15 cellular contexts compared by ENCODE assay signal in the genomic region with DNA sequence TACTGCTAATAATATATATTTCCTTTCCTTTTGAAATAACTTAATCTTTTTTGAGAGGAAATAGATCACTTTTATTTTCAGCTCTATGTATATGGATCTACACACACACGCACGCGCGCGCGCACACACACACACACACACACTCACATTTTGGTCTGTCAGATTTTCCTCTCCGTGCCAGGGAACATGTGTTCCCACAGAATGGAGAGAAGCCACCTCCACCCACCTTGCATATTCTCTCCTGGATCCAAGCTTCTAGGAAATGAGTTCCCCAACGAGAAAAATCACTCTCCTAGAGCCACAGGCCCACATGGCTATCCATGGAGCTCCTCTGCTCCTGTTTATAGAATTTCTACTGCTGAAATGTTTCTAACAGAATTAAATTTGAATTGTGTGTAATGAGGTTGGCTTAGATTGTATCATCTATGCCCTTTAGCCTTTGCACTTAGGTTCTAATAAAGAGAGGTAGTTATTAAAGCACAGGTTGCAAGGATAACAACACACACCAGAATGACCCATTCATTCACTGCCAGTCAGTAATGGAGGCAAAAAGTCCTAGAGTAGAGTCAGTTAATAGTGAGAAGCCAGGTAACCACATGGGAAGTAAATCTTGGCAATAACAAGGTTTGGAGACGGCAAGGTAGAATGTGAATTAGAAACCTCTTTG. TPM values are rescaled to one million over a fixed set of nuclear protein-coding genes. Genes with fewer than 3 reads are reported as not detected.
DNase-seq lines count a peak whose midpoint lies in the region; ATAC-seq, FAIRE-seq and TF ChIP-seq lines count a peak whose summit lies in the region.
"Had no signal": no experiment of that assay in that cellular context is flagged by ENCODE, and none has a peak within 500 bp of the region (broad histone marks: within the 10 kb centered on the region; RNA-seq: fewer than 3 reads in every experiment).

No MANE protein-coding gene starts in this region.

- ATAC-seq in HepG2 = no peak

- no peak for TF ChIP-seq RAD21 in liver (IDR thresholded peaks at IDR 0.05)
- TF ChIP-seq RAD21 in HepG2 (CRISPR knock-in tag; IDR thresholded peaks at IDR 0.05) = no peak

- H4K20me1 ChIP-seq in HepG2 (ENCODE audit: insufficient read depth, low read length) = no peaks in the 10 kb centered on the region

- H3K27me3 Mint-ChIP-seq in Calu3 (ENCODE audit: unreplicated experiment) = no peaks in the 10 kb centered on the region
- H3K27me3 Mint-ChIP-seq: CD4-positive, CD25-positive, alpha-beta regulatory T cell; IgD-negative memory B cell had no signal

- H3K4me1 ChIP-seq in liver (ENCODE audit: control insufficient read depth in 4 of 4, insufficient read depth in 4 of 4, low read length in 3 of 4) (peaks cover 2 to 29% (median 14%) of the 10 kb centered on the region in 4 donors), HepG2 (ENCODE audit: insufficient read depth, low read length) (no peaks in the 10 kb centered on the region), small intestine (ENCODE audit: control insufficient read depth in 2 of 2, insufficient read depth in 1 of 2, low read depth in 1 of 2, low read length in 1 of 2) (no peaks in the 10 kb centered on the region), adrenal gland (replicated peaks in 1 of 2) (peaks cover 0 to 9% of the 10 kb centered on the region in 2 donors)
- no peaks in the 10 kb centered on the region for H3K4me1 ChIP-seq in effector memory CD4-positive, alpha-beta T cell (ENCODE audit: control insufficient read depth, insufficient read depth, low read length, poor library complexity, severe bottlenecking)
- H3K4me1 ChIP-seq: BLaER1 treated with 17β-estradiol and CSF1 and Interleukin-3, amounts not matched to agents 10 nM and 100 nM had no signal

- H3K27ac Mint-ChIP-seq in Calu3 (ENCODE audit: unreplicated experiment) = no peak overlapping the region
- H3K27ac Mint-ChIP-seq: CD4-positive, CD25-positive, alpha-beta regulatory T cell; GM23338; IgD-negative memory B cell had no signal

- BruUV-seq in HepG2 (replicated peaks; lab: Mats Ljungman, UMichigan) = no TSS peak
- BruUV-seq in Calu3 (replicated peaks; lab: Mats Ljungman, UMichigan) = no TSS peak

- no peak for DNase-seq in HepG2 (ENCODE audit: low spot score)
- DNase-seq in middle frontal gyrus (ENCODE audit: extremely low spot score, low spot score) = peak; percentile 30
- DNase-seq in small intestine = peak; percentile 26
- DNase-seq in Calu3 = no peak
- DNase-seq in effector memory CD4-positive, alpha-beta T cell = no peak
- DNase-seq in adrenal gland = no peak
- DNase-seq: 8988T, H7 had no signal

- TF ChIP-seq POLR2A in HepG2 (IDR thresholded peaks at IDR 0.05; ENCODE audit: insufficient read depth in 1 of 2, low read depth in 2 of 2, low read length in 2 of 2) (no peak), adrenal gland (IDR thresholded peaks at IDR 0.05) (no peak)

- no peak for TF ChIP-seq EP300 in HepG2 (IDR thresholded peaks at IDR 0.05; ENCODE audit: low read depth in 2 of 2, low read length in 2 of 2)
- TF ChIP-seq EP300 in HepG2 (CRISPR knock-in tag; IDR thresholded peaks at IDR 0.05; ENCODE audit: borderline replicate concordance) = no peak

- H3K4me1 Mint-ChIP-seq in Calu3 (ENCODE audit: low read depth, unreplicated experiment) = no peaks in the 10 kb centered on the region

- H3K9me3 Mint-ChIP-seq in Calu3 (ENCODE audit: low read depth, unreplicated experiment) = no peaks in the 10 kb centered on the region
- H3K9me3 Mint-ChIP-seq: CD4-positive, CD25-positive, alpha-beta regulatory T cell; GM23338; IgD-negative memory B cell had no signal

- in situ Hi-C loops in HepG2 (cut with HindIII; ENCODE audit: extremely low pct_ligation_motif_present, low pct_unique_long_range_greater_than_20kb) = loop anchor here (5.0 to 25.0 kb wide), 3 partner anchors 77 to 712 kb away; a partner anchor contains a TSS

- no peaks in the 10 kb centered on the region for H3K79me2 ChIP-seq in HepG2 (ENCODE audit: insufficient read depth, low read length)

- H3K4me3 ChIP-seq in liver (ENCODE audit: low read depth in 1 of 3, low read length in 3 of 3) = no peak overlapping the region
- H3K4me3 ChIP-seq in HepG2 (replicated peaks in 1 of 3; ENCODE audit: insufficient read depth in 1 of 3, low read depth in 2 of 3, low read length in 3 of 3) = no peak overlapping the region
- H3K4me3 ChIP-seq in small intestine (ENCODE audit: low read depth in 1 of 2, low read length in 2 of 2) = no peak overlapping the region
- H3K4me3 ChIP-seq in effector memory CD4-positive, alpha-beta T cell (ENCODE audit: insufficient read depth, low read depth, low read length, poor library complexity, severe bottlenecking) = no peak overlapping the region
- no peak overlapping the region for H3K4me3 ChIP-seq in adrenal gland
- H3K4me3 ChIP-seq: BLaER1 treated with 17β-estradiol and CSF1 and Interleukin-3, amounts not matched to agents 10 nM and 100 nM; GM12878; GM23338 had no signal

- no peaks in the 10 kb centered on the region for H3K36me3 Mint-ChIP-seq in Calu3 (ENCODE audit: insufficient read depth, unreplicated experiment)
- H3K36me3 Mint-ChIP-seq: IgD-negative memory B cell had no signal

- no peak overlapping the region for H3K4me2 ChIP-seq in HepG2 (ENCODE audit: low read depth, low read length)
- H3K4me2 ChIP-seq: BLaER1 treated with 17β-estradiol and CSF1 and Interleukin-3, amounts not matched to agents 10 nM and 100 nM; GM23338 had no signal

- CTCF ChIA-PET in HepG2 (lab: Yijun Ruan, JAX; ENCODE audit: low intra/inter-chr PET ratio, low total read pairs) (interaction anchor here (1.2 to 2.3 kb wide), 4 partner anchors 77 to 712 kb away, joined by 3 to 38 read pairs (median 10); no protein-coding TSS in a partner anchor), Calu3 (lab: Charles Lee) (interaction anchor here (0.7 to 2.8 kb wide), 6 partner anchors 57 to 145 kb away, joined by 3 to 41 read pairs (median 6); no protein-coding TSS in a partner anchor)

- H2AFZ ChIP-seq in HepG2 (ENCODE audit: low read length) = no peak overlapping the region
- H2AFZ ChIP-seq: GM23338 had no signal

- FAIRE-seq in HepG2 (lab: Jason Lieb, UNC) (no peak), small intestine (lab: Jason Lieb, UNC) (no peak)
- FAIRE-seq: GM12878 had no signal

- H3K9ac ChIP-seq in liver (ENCODE audit: low read depth in 1 of 2, low read length in 2 of 2) (no peak overlapping the region), HepG2 (ENCODE audit: insufficient read depth, low read depth, low read length) (no peak overlapping the region)

- WGBS in liver = 87% methylated on average over 9 of the region's 9 CpGs
- 81% methylated on average over 9 of the region's 9 CpGs for WGBS in HepG2 (ENCODE audit: low lambda C conversion rate)
- 85 to 95% (median 91%) methylated on average over 9 of the region's 9 CpGs for WGBS in small intestine, 3 donors
- 85 to 95% (median 91%) methylated on average over 9 of the region's 9 CpGs for WGBS in adrenal gland, 4 donors

- H3K4me3 Mint-ChIP-seq in Calu3 (ENCODE audit: low read depth, unreplicated experiment) = no peak overlapping the region
- H3K4me3 Mint-ChIP-seq: CD4-positive, CD25-positive, alpha-beta regulatory T cell; GM23338; IgD-negative memory B cell had no signal

- no peaks in the 10 kb centered on the region for H3K27me3 ChIP-seq in liver (ENCODE audit: control insufficient read depth in 4 of 4, insufficient read depth in 4 of 4, low read length in 3 of 4)
- H3K27me3 ChIP-seq in HepG2 (ENCODE audit: control insufficient read depth in 1 of 2, insufficient read depth in 2 of 2, low read length in 2 of 2) = no peaks in the 10 kb centered on the region
- no peaks in the 10 kb centered on the region for H3K27me3 ChIP-seq in small intestine (ENCODE audit: control insufficient read depth in 2 of 2, insufficient read depth in 2 of 2, low read length in 2 of 2)
- H3K27me3 ChIP-seq in effector memory CD4-positive, alpha-beta T cell (replicated peaks; ENCODE audit: control insufficient read depth, insufficient read depth, low read length, poor library complexity, severe bottlenecking) = no peaks in the 10 kb centered on the region
- H3K27me3 ChIP-seq in adrenal gland = no peaks in the 10 kb centered on the region
- H3K27me3 ChIP-seq: BLaER1 treated with 17β-estradiol and CSF1 and Interleukin-3, amounts not matched to agents 10 nM and 100 nM had no signal

- H3K9me3 ChIP-seq in liver (ENCODE audit: control insufficient read depth in 4 of 4, low read length in 3 of 4) (no peaks in the 10 kb centered on the region), HepG2 (ENCODE audit: low read length) (no peaks in the 10 kb centered on the region), small intestine (ENCODE audit: control insufficient read depth, low read depth) (no peaks in the 10 kb centered on the region), adrenal gland (replicated peaks in 1 of 3) (no peaks in the 10 kb centered on the region)
- H3K9me3 ChIP-seq in effector memory CD4-positive, alpha-beta T cell (ENCODE audit: control insufficient read depth, low read length) = no peaks in the 10 kb centered on the region
- H3K9me3 ChIP-seq: BLaER1 treated with 17β-estradiol and CSF1 and Interleukin-3, amounts not matched to agents 10 nM and 100 nM had no signal

- H3K27ac ChIP-seq in liver (ENCODE audit: low read depth in 1 of 2, low read length in 2 of 2) = no peak overlapping the region
- H3K27ac ChIP-seq in HepG2 (ENCODE audit: extremely low read length, insufficient read depth, low read length) = no peak overlapping the region
- no peak overlapping the region for H3K27ac ChIP-seq in small intestine (ENCODE audit: low read depth in 1 of 2, low read length in 1 of 2)
- H3K27ac ChIP-seq in effector memory CD4-positive, alpha-beta T cell (ENCODE audit: insufficient read depth, low read length, poor library complexity, severe bottlenecking) = no peak overlapping the region
- H3K27ac ChIP-seq in adrenal gland = no peak overlapping the region
- H3K27ac ChIP-seq: BLaER1 treated with 17β-estradiol and CSF1 and Interleukin-3, amounts not matched to agents 10 nM and 100 nM had no signal

- intact Hi-C loops in HepG2 (cut with micrococcal nuclease; ENCODE audit: unreplicated experiment) = loop anchor here (1.0 kb wide), 2 partner anchors 78 to 146 kb away; no protein-coding TSS in a partner anchor
- intact Hi-C loops in Calu3 (cut with micrococcal nuclease; ENCODE audit: unreplicated experiment) = loop anchor here (1.0 kb wide), 1 partner anchor 78 kb away; no protein-coding TSS in a partner anchor
- intact Hi-C loops in adrenal gland (cut with DNase I) = loop anchor here (5.0 kb wide), 1 partner anchor 77 kb away; no protein-coding TSS in a partner anchor

- POLR2A ChIA-PET in HepG2 (lab: Yijun Ruan, JAX) = interaction anchor here (1.4 kb wide), 1 partner anchor 20 kb away, joined by 5 read pairs; a partner anchor contains a TSS

- TF ChIP-seq CTCF in liver (IDR thresholded peaks at IDR 0.05; ENCODE audit: low read depth, low read length, missing input control) (no peak), HepG2 (CRISPR knock-in tag; IDR thresholded peaks at IDR 0.05) (no peak), Calu3 (IDR thresholded peaks at IDR 0.05; ENCODE audit: unreplicated experiment) (no peak), adrenal gland (IDR thresholded peaks at IDR 0.05) (no peak)

- H3K36me3 ChIP-seq in liver (ENCODE audit: control insufficient read depth in 4 of 4, insufficient read depth in 3 of 4, low read depth in 1 of 4, low read length in 3 of 4) (no peaks in the 10 kb centered on the region), HepG2 (replicated peaks in 1 of 2; ENCODE audit: control insufficient read depth in 1 of 2, insufficient read depth in 2 of 2, low read length in 2 of 2) (no peaks in the 10 kb centered on the region), small intestine (ENCODE audit: control insufficient read depth in 2 of 2, insufficient read depth in 2 of 2, low read length in 2 of 2) (peaks cover 3% of the 10 kb centered on the region in 2 donors), adrenal gland (replicated peaks in 1 of 2) (no peaks in the 10 kb centered on the region)
- H3K36me3 ChIP-seq in effector memory CD4-positive, alpha-beta T cell (ENCODE audit: control insufficient read depth, insufficient read depth, low read length) = peaks cover 6% of the 10 kb centered on the region

RNA-seq across cellular contexts. Expression of a gene that starts 19.7 kb away (rescaled TPM):
- total RNA-seq in liver (10 to 100 TPM in 1 of 2 donors, 1 to 10 TPM in 1; 8.3 to 13.2 TPM), HepG2 (2016; rRNA removed; fragmentation: Illumina TruSeq; extraction: Trizol) (11.5 and 15.0 TPM in 2 replicates), Calu3 (2022) (63.7 and 126 TPM in 2 replicates), adrenal gland (10 to 100 TPM; 11.7 to 21.8 (median 15.8) TPM)
- polyA plus RNA-seq in liver (1 to 10 TPM; 5.5 to 7.6 TPM), HepG2 (2011; rRNA removed) (1.5 and 1.7 TPM in 2 replicates), small intestine (10 to 100 TPM; 11.9 to 20.8 (median 19.2) TPM), adrenal gland (10 to 100 TPM in 1 of 3 donors, 1 to 10 TPM in 2; 7.8 to 25.6 (median 9.3) TPM)
- 1.0 and 2.0 TPM in 2 replicates for total RNA-seq in HepG2 (2016; cell fraction: cytosol; rRNA removed; fragmentation: Illumina TruSeq; extraction: Trizol; ENCODE audit: low read depth)
- 11.9 and 16.4 TPM in 2 replicates for total RNA-seq in HepG2 (2016; cell fraction: insoluble cytoplasmic fraction; rRNA removed; fragmentation: Illumina TruSeq; extraction: Trizol)
- 3.8 and 4.4 TPM in 2 replicates for total RNA-seq in HepG2 (2016; cell fraction: membrane; rRNA removed; fragmentation: Illumina TruSeq; extraction: Trizol)
- 12.6 and 15.3 TPM in 2 replicates for total RNA-seq in HepG2 (2016; cell fraction: nucleus; rRNA removed; fragmentation: Illumina TruSeq; extraction: Trizol)
- 1.1 and 1.4 TPM in 2 replicates for polyA plus RNA-seq in HepG2 (2011; cell fraction: cytosol; rRNA removed)
- 3.1 and 3.6 TPM in 2 replicates for polyA plus RNA-seq in HepG2 (2011; cell fraction: nucleus; rRNA removed)
- 5.7 and 7.1 TPM in 2 replicates for polyA plus RNA-seq in HepG2 (2012)
- 0.53 and 0.81 TPM in 2 replicates for polyA plus RNA-seq in HepG2 (2016; cell fraction: cytosol; fragmentation: Illumina TruSeq; extraction: Trizol; ENCODE audit: low read depth)
- 16.1 and 16.9 TPM in 2 replicates for polyA plus RNA-seq in HepG2 (2016; cell fraction: insoluble cytoplasmic fraction; fragmentation: Illumina TruSeq; extraction: Trizol; ENCODE audit: low read depth)
- polyA plus RNA-seq in HepG2 (2016; cell fraction: membrane; fragmentation: Illumina TruSeq; extraction: Trizol; ENCODE audit: low read depth) = 1.4 and 1.9 TPM in 2 replicates
- polyA plus RNA-seq in HepG2 (2016; cell fraction: nucleus; fragmentation: Illumina TruSeq; extraction: Trizol; ENCODE audit: insufficient read depth, low read depth) = 10.3 and 11.5 TPM in 2 replicates
- 0.63 and 1.1 TPM in 2 replicates for polyA minus RNA-seq in HepG2 (2011; rRNA and poly(A)+ RNA removed; ENCODE audit: low replicate concordance)
- polyA minus RNA-seq in HepG2 (2011; cell fraction: cytosol; rRNA and poly(A)+ RNA removed) = 1.5 and 1.8 TPM in 2 replicates
- 8.1 and 12.3 TPM in 2 replicates for polyA minus RNA-seq in HepG2 (2011; cell fraction: nucleus; rRNA and poly(A)+ RNA removed)
- total RNA-seq: G401, H7 had no signal

RNA-seq across cellular contexts. Expression of a gene that starts 45.1 kb away (rescaled TPM):
- total RNA-seq in liver (10 to 100 TPM; 23.4 to 45.2 TPM), HepG2 (2016; rRNA removed; fragmentation: Illumina TruSeq; extraction: Trizol) (48.3 and 69.6 TPM in 2 replicates), Calu3 (2022) (51.2 and 57.5 TPM in 2 replicates), adrenal gland (10 to 100 TPM in 7 of 8 donors, 1 to 10 TPM in 1; 3.4 to 33.9 (median 21.7) TPM)
- polyA plus RNA-seq in liver (10 to 100 TPM in 1 of 2 donors, 1 to 10 TPM in 1; 9.7 to 12.9 TPM), HepG2 (2011; rRNA removed) (37.5 and 42.0 TPM in 2 replicates), small intestine (10 to 100 TPM; 16.1 to 24.3 (median 23.9) TPM), adrenal gland (10 to 100 TPM; 11.8 to 18.7 (median 12.9) TPM)
- total RNA-seq in HepG2 (2016; cell fraction: cytosol; rRNA removed; fragmentation: Illumina TruSeq; extraction: Trizol; ENCODE audit: low read depth) = 4.8 and 5.6 TPM in 2 replicates
- total RNA-seq in HepG2 (2016; cell fraction: insoluble cytoplasmic fraction; rRNA removed; fragmentation: Illumina TruSeq; extraction: Trizol) = 53.8 and 73.2 TPM in 2 replicates
- 10.8 and 11.8 TPM in 2 replicates for total RNA-seq in HepG2 (2016; cell fraction: membrane; rRNA removed; fragmentation: Illumina TruSeq; extraction: Trizol)
- 25.2 TPM in 2 replicates for total RNA-seq in HepG2 (2016; cell fraction: nucleus; rRNA removed; fragmentation: Illumina TruSeq; extraction: Trizol)
- polyA plus RNA-seq in HepG2 (2011; cell fraction: cytosol; rRNA removed) = 29.6 and 30.2 TPM in 2 replicates
- polyA plus RNA-seq in HepG2 (2011; cell fraction: nucleus; rRNA removed) = 18.5 and 19.2 TPM in 2 replicates
- polyA plus RNA-seq in HepG2 (2012) = 31.4 and 38.3 TPM in 2 replicates
- 3.0 and 3.2 TPM in 2 replicates for polyA plus RNA-seq in HepG2 (2016; cell fraction: cytosol; fragmentation: Illumina TruSeq; extraction: Trizol; ENCODE audit: low read depth)
- polyA plus RNA-seq in HepG2 (2016; cell fraction: insoluble cytoplasmic fraction; fragmentation: Illumina TruSeq; extraction: Trizol; ENCODE audit: low read depth) = 63.5 and 69.1 TPM in 2 replicates
- 5.8 and 6.4 TPM in 2 replicates for polyA plus RNA-seq in HepG2 (2016; cell fraction: membrane; fragmentation: Illumina TruSeq; extraction: Trizol; ENCODE audit: low read depth)
- 35.6 and 39.1 TPM in 2 replicates for polyA plus RNA-seq in HepG2 (2016; cell fraction: nucleus; fragmentation: Illumina TruSeq; extraction: Trizol; ENCODE audit: insufficient read depth, low read depth)
- polyA minus RNA-seq in HepG2 (2011; rRNA and poly(A)+ RNA removed; ENCODE audit: low replicate concordance) = 1.4 and 24.4 TPM in 2 replicates
- polyA minus RNA-seq in HepG2 (2011; cell fraction: cytosol; rRNA and poly(A)+ RNA removed) = 34.6 TPM in 2 replicates
- 23.0 and 25.1 TPM in 2 replicates for polyA minus RNA-seq in HepG2 (2011; cell fraction: nucleus; rRNA and poly(A)+ RNA removed)

RNA-seq across cellular contexts. Expression of a gene that starts 55.6 kb away (rescaled TPM):
- total RNA-seq in liver (under 1 TPM; 0.23 to 0.42 TPM), HepG2 (2016; rRNA removed; fragmentation: Illumina TruSeq; extraction: Trizol) (not detected in 2 replicates), Calu3 (2022) (0.61 and 2.1 TPM in 2 replicates), adrenal gland (1 to 10 TPM in 1 of 8 donors, under 1 TPM in 6, not detected in 1; 0.18 to 2.4 (median 0.46) TPM)
- polyA plus RNA-seq in liver (under 1 TPM; 0.10 to 0.23 TPM), HepG2 (2011; rRNA removed) (not detected in 2 replicates), small intestine (under 1 TPM in 1 of 3 donors, not detected in 2; 0.78 TPM), adrenal gland (1 to 10 TPM in 2 of 3 donors, under 1 TPM in 1; 0.64 to 2.5 (median 1.4) TPM)
- not detected in 2 replicates for total RNA-seq in HepG2 (2016; cell fraction: cytosol; rRNA removed; fragmentation: Illumina TruSeq; extraction: Trizol; ENCODE audit: low read depth)
- not detected in 2 replicates for total RNA-seq in HepG2 (2016; cell fraction: insoluble cytoplasmic fraction; rRNA removed; fragmentation: Illumina TruSeq; extraction: Trizol)
- total RNA-seq in HepG2 (2016; cell fraction: membrane; rRNA removed; fragmentation: Illumina TruSeq; extraction: Trizol) = not detected in 2 replicates
- not detected in 2 replicates for total RNA-seq in HepG2 (2016; cell fraction: nucleus; rRNA removed; fragmentation: Illumina TruSeq; extraction: Trizol)
- not detected in 2 replicates for polyA plus RNA-seq in HepG2 (2011; cell fraction: cytosol; rRNA removed)
- not detected in 2 replicates for polyA plus RNA-seq in HepG2 (2011; cell fraction: nucleus; rRNA removed)
- polyA plus RNA-seq in HepG2 (2012) = not detected in 2 replicates
- polyA plus RNA-seq in HepG2 (2016; cell fraction: cytosol; fragmentation: Illumina TruSeq; extraction: Trizol; ENCODE audit: low read depth) = not detected in 2 replicates
- not detected in 2 replicates for polyA plus RNA-seq in HepG2 (2016; cell fraction: insoluble cytoplasmic fraction; fragmentation: Illumina TruSeq; extraction: Trizol; ENCODE audit: low read depth)
- polyA plus RNA-seq in HepG2 (2016; cell fraction: membrane; fragmentation: Illumina TruSeq; extraction: Trizol; ENCODE audit: low read depth) = not detected in 2 replicates
- not detected in 2 replicates for polyA plus RNA-seq in HepG2 (2016; cell fraction: nucleus; fragmentation: Illumina TruSeq; extraction: Trizol; ENCODE audit: insufficient read depth, low read depth)
- not detected in 2 replicates for polyA minus RNA-seq in HepG2 (2011; rRNA and poly(A)+ RNA removed; ENCODE audit: low replicate concordance)
- not detected in 2 replicates for polyA minus RNA-seq in HepG2 (2011; cell fraction: cytosol; rRNA and poly(A)+ RNA removed)
- not detected in 2 replicates for polyA minus RNA-seq in HepG2 (2011; cell fraction: nucleus; rRNA and poly(A)+ RNA removed)
- total RNA-seq: CD4-positive, CD25-positive, alpha-beta regulatory T cell; G401; GM12878; GM23338; H7 had no signal
- polyA plus RNA-seq: CD4-positive, CD25-positive, alpha-beta regulatory T cell; GM23338; IgD-negative memory B cell had no signal

Comparison
In these comparisons a context has a peak if more than half of its experiments do, and no peak if none do; other contexts are left out.
1. DNase-seq: peak in middle frontal gyrus (single experiment) and small intestine (single experiment); none in HepG2 (single experiment), Calu3 (single experiment), effector memory CD4-positive, alpha-beta T cell (0 of 3) and adrenal gland (0 of 7).